9 cellular contexts compared by ENCODE assay signal in the genomic region with DNA sequence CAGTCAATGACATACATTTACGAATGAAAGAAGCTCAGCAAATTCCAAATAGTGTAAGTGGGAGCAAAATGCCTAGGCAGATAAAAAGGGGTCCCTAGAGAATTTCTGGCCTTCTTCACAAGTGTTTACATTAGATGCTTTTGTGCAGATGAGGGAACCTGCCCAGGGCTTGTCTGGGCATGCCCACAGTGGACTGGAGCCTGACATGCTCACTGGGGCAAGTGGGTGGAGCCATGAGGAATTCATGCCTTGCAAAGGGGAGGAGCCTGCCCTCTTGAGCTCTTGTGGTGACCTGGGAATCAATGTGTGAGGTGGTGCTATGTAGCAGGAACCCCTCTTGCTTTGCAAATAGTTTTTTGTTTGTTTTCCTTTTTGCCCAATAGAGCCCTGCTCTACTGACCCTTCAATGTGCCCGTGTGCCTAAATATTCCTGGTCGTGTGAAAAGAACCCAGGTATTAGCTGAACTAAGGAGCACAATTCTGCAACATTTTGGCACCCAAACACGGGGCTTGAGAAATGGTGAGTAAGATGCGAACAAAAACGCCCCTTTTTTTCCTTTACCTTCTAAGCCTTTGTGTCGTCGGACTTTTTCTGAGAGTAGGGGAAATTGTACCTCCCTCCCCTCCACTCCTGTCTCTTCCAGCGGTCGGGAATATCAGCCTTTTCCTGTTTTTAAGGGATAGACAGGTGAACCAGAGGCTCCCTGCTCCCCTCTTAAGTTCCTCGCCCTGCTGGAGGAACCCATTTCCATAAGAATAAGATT.
DNase-seq lines count a peak whose midpoint lies in the region; ATAC-seq and TF ChIP-seq lines count a peak whose summit lies in the region.
"Had no signal": no experiment of that assay in that cellular context is flagged by ENCODE, and none has a peak within 500 bp of the region (broad histone marks: within the 10 kb centered on the region; RNA-seq: fewer than 3 reads in every experiment).

No MANE protein-coding gene starts in this region.

- TF ChIP-seq POLR2A in stomach (IDR thresholded peaks at IDR 0.05): no peak

- H3K4me3 Mint-ChIP-seq in CD8-positive, alpha-beta memory T cell: no peak overlapping the region
- H3K4me3 Mint-ChIP-seq: memory B cell had no signal

- peaks cover 2 to 44% (median 11%) of the 10 kb centered on the region in 5 donors for H3K9me3 Mint-ChIP-seq in CD8-positive, alpha-beta memory T cell

- intact Hi-C loops in stomach (cut with DNase I; ENCODE audit: low total_unique reads) (no loop called here), tibial artery (cut with DNase I; ENCODE audit: low total_unique reads) (no loop called here)

- H3K9me3 ChIP-seq in CD8-positive, alpha-beta memory T cell (ENCODE audit: low read length): no peaks in the 10 kb centered on the region
- H3K9me3 ChIP-seq in stomach: peaks cover 0 to 23% (median 15%) of the 10 kb centered on the region in 4 donors
- H3K9me3 ChIP-seq in tibial artery: peaks cover 0 to 8% (median 0%) of the 10 kb centered on the region in 3 donors

- POLR2A ChIA-PET in CD8-positive, alpha-beta memory T cell (lab: Charles Lee): no interaction called here

- no peaks in the 10 kb centered on the region for H3K4me1 Mint-ChIP-seq in CD8-positive, alpha-beta memory T cell
- H3K4me1 Mint-ChIP-seq: memory B cell had no signal

- H3K36me3 Mint-ChIP-seq in CD8-positive, alpha-beta memory T cell: no peaks in the 10 kb centered on the region
- H3K36me3 Mint-ChIP-seq: memory B cell had no signal

- no peak for TF ChIP-seq CTCF in stomach (IDR thresholded peaks at IDR 0.05)
- TF ChIP-seq CTCF in tibial artery (IDR thresholded peaks at IDR 0.05): no peak

- H3K4me1 ChIP-seq in CD8-positive, alpha-beta memory T cell (ENCODE audit: insufficient read depth, low read length): no peaks in the 10 kb centered on the region
- H3K4me1 ChIP-seq in stomach (no peaks in the 10 kb centered on the region), tibial artery (no peaks in the 10 kb centered on the region)

- WGBS in stomach, 5 donors: 68 to 83% (median 80%) methylated on average over 11 of the region's 11 CpGs

- no peak overlapping the region for H3K4me3 ChIP-seq in CD8-positive, alpha-beta memory T cell (ENCODE audit: low read length)
- H3K4me3 ChIP-seq in stomach (no peak overlapping the region), tibial artery (no peak overlapping the region)

- DNase-seq in CD8-positive, alpha-beta memory T cell: no peak
- DNase-seq in SIG-M5 (lab: John Stamatoyannopoulos, UW) (peak; percentile 97), iPS-NIHi11 (ENCODE audit: low spot score) (peak; percentile 74), stomach (no peak), tibial artery (no peak), kidney glomerular epithelial cell (lab: John Stamatoyannopoulos, UW) (no peak)

- CTCF ChIA-PET in CD8-positive, alpha-beta memory T cell (lab: Charles Lee): no interaction called here

- H3K36me3 ChIP-seq in CD8-positive, alpha-beta memory T cell (ENCODE audit: insufficient read depth, low read length): no peaks in the 10 kb centered on the region
- H3K36me3 ChIP-seq in stomach: no peaks in the 10 kb centered on the region
- H3K36me3 ChIP-seq in tibial artery: no peaks in the 10 kb centered on the region

- no peak overlapping the region for H3K27ac Mint-ChIP-seq in CD8-positive, alpha-beta memory T cell
- H3K27ac Mint-ChIP-seq: memory B cell had no signal

- peak overlapping the region; percentile 6 for H3K27ac ChIP-seq in CD8-positive, alpha-beta memory T cell (ENCODE audit: low read depth, low read length)
- H3K27ac ChIP-seq in stomach (no peak overlapping the region), tibial artery (no peak overlapping the region)

- H3K27me3 Mint-ChIP-seq in CD8-positive, alpha-beta memory T cell: no peaks in the 10 kb centered on the region
- H3K27me3 Mint-ChIP-seq: memory B cell had no signal

- ATAC-seq in GM18870 (IDR thresholded peaks at IDR 0.05; ENCODE audit: unreplicated experiment) (peak; percentile 93), HG03060 (IDR thresholded peaks at IDR 0.05; ENCODE audit: low read depth, unreplicated experiment) (peak; percentile 98)

- H3K27me3 ChIP-seq in CD8-positive, alpha-beta memory T cell (ENCODE audit: insufficient read depth, low read length, poor library complexity, severe bottlenecking): no peaks in the 10 kb centered on the region
- H3K27me3 ChIP-seq in stomach (no peaks in the 10 kb centered on the region), tibial artery (no peaks in the 10 kb centered on the region)

- no peak for TF ChIP-seq EP300 in stomach (IDR thresholded peaks at IDR 0.05)

Comparison
In these comparisons a context has a peak if more than half of its experiments do, and no peak if none do; other contexts are left out.
1. DNase-seq: peak in SIG-M5 (single experiment) and iPS-NIHi11 (single experiment); none in CD8-positive, alpha-beta memory T cell (0 of 5), stomach (single experiment), tibial artery (0 of 2) and kidney glomerular epithelial cell (single experiment).